In genomic region chr4:114386637-114387233, GRCh38 we compare ENCODE assay signal across 8 cellular contexts.
DNase-seq lines count a peak whose midpoint lies in the region; ATAC-seq and FAIRE-seq lines count a peak whose summit lies in the region.

No MANE protein-coding gene starts in this region.

- ATAC-seq in HG03442 (IDR thresholded peaks at IDR 0.05; ENCODE audit: unreplicated experiment), result peak; percentile 37

- DNase-seq in NOMO-1 (lab: John Stamatoyannopoulos, UW; ENCODE audit: unreplicated experiment in 2 of 2) (peak; percentile 17 to 29), NOMO-1 treated with dmso at 0.1 percent for 144 hours (lab: John Stamatoyannopoulos, UW; ENCODE audit: unreplicated experiment) (no peak), iPS-NIHi7 (ENCODE audit: extremely low spot score) (peak; percentile 18), NCI-H2107 treated with DMSO at 0.1 percent for 48 hours (lab: John Stamatoyannopoulos, UW; ENCODE audit: unreplicated experiment) (no peak), mesenteric fat pad (ENCODE audit: low spot score) (no peak)
- DNase-seq in activated effector memory CD4-positive, alpha-beta T cell treated with anti-CD3 and anti-CD28 coated beads, Interleukin-2, amount 50 U/mL, for 16 hours, result no peak

- FAIRE-seq in TTC549 (lab: Jason Lieb, UNC), result peak; percentile 83

Comparison
In these comparisons a context has a peak if more than half of its experiments do, and no peak if none do; other contexts are left out.
1. DNase-seq: peak in NOMO-1 (2 of 2) and iPS-NIHi7 (single experiment); none in NOMO-1 treated with dmso at 0.1 percent for 144 hours (single experiment), activated effector memory CD4-positive, alpha-beta T cell treated with anti-CD3 and anti-CD28 coated beads, Interleukin-2, amount 50 U/mL, for 16 hours (single experiment), NCI-H2107 treated with DMSO at 0.1 percent for 48 hours (single experiment) and mesenteric fat pad (single experiment).